ENCODE assay signal across 26 cellular contexts in genomic region chr3:47020311-47020710, GRCh38. TPM values are rescaled to one million over a fixed set of nuclear protein-coding genes. Genes with fewer than 3 reads are reported as not detected.
A peak's percentile ranks its signal among the peaks of the same experiment; 100 is the strongest.
DNase-seq lines count a peak whose midpoint lies in the region; ATAC-seq and TF ChIP-seq lines count a peak whose summit lies in the region.
"Had no signal": no experiment of that assay in that cellular context is flagged by ENCODE, and none has a peak within 500 bp of the region (broad histone marks: within the 10 kb centered on the region; RNA-seq: fewer than 3 reads in every experiment).

No MANE protein-coding gene starts in this region.

- CTCF ChIA-PET in activated CD4-positive, alpha-beta T cell treated with anti-CD3 and anti-CD28 coated beads for 36 hours (lab: Charles Lee): interaction anchor here (0.7 to 3.4 kb wide), 3 partner anchors 11 to 326 kb away, joined by 3 to 24 read pairs (median 6); no protein-coding TSS in a partner anchor
- CTCF ChIA-PET in CD4-positive, alpha-beta T cell (lab: Charles Lee): no interaction called here
- CTCF ChIA-PET in activated CD8-positive, alpha-beta T cell treated with anti-CD3 and anti-CD28 coated beads, Interleukin-2, amount 10 ng/mL, durations not matched to agents 7 days and 5 days (lab: Charles Lee): interaction anchor here (6.5 kb wide), 1 partner anchor 10 kb away, joined by 34 read pairs; no protein-coding TSS in a partner anchor

- H3K4me1 ChIP-seq in ovary (ENCODE audit: insufficient read depth) (peaks cover 5% of the 10 kb centered on the region), right cardiac atrium (ENCODE audit: control insufficient read depth, insufficient read depth, low read length) (peaks cover 3% of the 10 kb centered on the region)

- WGBS in ovary, 3 donors: 92 to 94% (median 94%) methylated on average over 4 of the region's 4 CpGs
- 85% methylated on average over 4 of the region's 4 CpGs for WGBS in right cardiac atrium

- POLR2A ChIA-PET in activated CD4-positive, alpha-beta T cell treated with anti-CD3 and anti-CD28 coated beads for 36 hours (lab: Charles Lee): no interaction called here
- POLR2A ChIA-PET in CD4-positive, alpha-beta T cell (lab: Charles Lee): no interaction called here
- POLR2A ChIA-PET in activated CD8-positive, alpha-beta T cell treated with anti-CD3 and anti-CD28 coated beads, Interleukin-2, amount 10 ng/mL, durations not matched to agents 7 days and 5 days (lab: Charles Lee): interaction anchor here (1.1 kb wide), 1 partner anchor 11 kb away, joined by 3 read pairs; no protein-coding TSS in a partner anchor

- no peaks in the 10 kb centered on the region for H3K9me3 Mint-ChIP-seq in activated CD4-positive, alpha-beta T cell treated with anti-CD3 and anti-CD28 coated beads for 36 hours (ENCODE audit: low read depth)
- no peaks in the 10 kb centered on the region for H3K9me3 Mint-ChIP-seq in CD4-positive, alpha-beta T cell
- no peaks in the 10 kb centered on the region for H3K9me3 Mint-ChIP-seq in activated CD8-positive, alpha-beta T cell treated with anti-CD3 and anti-CD28 coated beads, Interleukin-2, amount 10 ng/mL, durations not matched to agents 7 days and 5 days (ENCODE audit: insufficient read depth)
- no peaks in the 10 kb centered on the region for H3K9me3 Mint-ChIP-seq in nephron progenitor cell
- H3K9me3 Mint-ChIP-seq: activated naive CD4-positive, alpha-beta T cell treated with anti-CD3 and anti-CD28 coated beads, Interleukin-2, amount 50 U/mL, for 72 hours; stimulated activated naive CD8-positive, alpha-beta T cell treated with anti-CD3 and anti-CD28 coated beads, Interleukin-15, amount 100 ng/mL, for 72 hours had no signal

- H3K36me3 ChIP-seq in ovary: no peaks in the 10 kb centered on the region

- no peak for DNase-seq in activated CD4-positive, alpha-beta T cell treated with anti-CD3 and anti-CD28 coated beads for 36 hours
- DNase-seq in activated CD4-positive, alpha-beta T cell treated with anti-CD3 and anti-CD28 coated beads, Interleukin-2, amount 50 U/mL, for 4 hours: no peak
- no peak for DNase-seq in CD4-positive, alpha-beta T cell
- DNase-seq in activated CD8-positive, alpha-beta T cell treated with anti-CD3 and anti-CD28 coated beads, Interleukin-2, amount 10 ng/mL, durations not matched to agents 7 days and 5 days: no peak
- DNase-seq in nephron progenitor cell (no peak), ovary (no peak), right cardiac atrium (no peak)
- no peak for DNase-seq in activated CD4-positive, CD25-positive, alpha-beta regulatory T cell (lab: John Stamatoyannopoulos, UW)
- DNase-seq: activated CD4-positive, alpha-beta T cell treated with anti-CD3 and anti-CD28 coated beads for 1 hour; activated T-cell treated with anti-CD3 and anti-CD28 coated beads, Interleukin-2, amount 50 U/mL, for 1 hour; effector CD4-positive, alpha-beta T cell; foreskin melanocyte; GOT3; NCI-H1105 treated with DMSO at 0.1 percent for 48 hours; NCI-H2081; NCI-H345; NCI-H774; nucleus accumbens; stimulated activated CD4-positive, alpha-beta T cell treated with anti-CD3 and anti-CD28 coated beads, Interleukin-2, amount 100 ng/mL, for 48 hours; stimulated activated naive CD8-positive, alpha-beta T cell treated with anti-CD3 and anti-CD28 coated beads, Interleukin-15, amount 100 ng/mL, for 72 hours had no signal

- TF ChIP-seq POLR2A in ovary (IDR thresholded peaks at IDR 0.05): no peak

- H3K4me1 Mint-ChIP-seq in activated CD4-positive, alpha-beta T cell treated with anti-CD3 and anti-CD28 coated beads for 36 hours: peaks cover 56% of the 10 kb centered on the region
- peaks cover 48% of the 10 kb centered on the region for H3K4me1 Mint-ChIP-seq in CD4-positive, alpha-beta T cell (ENCODE audit: low read depth)
- peaks cover 58% of the 10 kb centered on the region for H3K4me1 Mint-ChIP-seq in activated CD8-positive, alpha-beta T cell treated with anti-CD3 and anti-CD28 coated beads, Interleukin-2, amount 10 ng/mL, durations not matched to agents 7 days and 5 days (ENCODE audit: low read depth)
- peaks cover 5% of the 10 kb centered on the region for H3K4me1 Mint-ChIP-seq in nephron progenitor cell

- no peak overlapping the region for H3K4me3 Mint-ChIP-seq in activated CD4-positive, alpha-beta T cell treated with anti-CD3 and anti-CD28 coated beads for 36 hours
- H3K4me3 Mint-ChIP-seq in CD4-positive, alpha-beta T cell: no peak overlapping the region
- H3K4me3 Mint-ChIP-seq in activated CD8-positive, alpha-beta T cell treated with anti-CD3 and anti-CD28 coated beads, Interleukin-2, amount 10 ng/mL, durations not matched to agents 7 days and 5 days: no peak overlapping the region
- no peak overlapping the region for H3K4me3 Mint-ChIP-seq in nephron progenitor cell
- H3K4me3 Mint-ChIP-seq: stimulated activated naive CD8-positive, alpha-beta T cell treated with anti-CD3 and anti-CD28 coated beads, Interleukin-15, amount 100 ng/mL, for 72 hours had no signal

- H3K27ac ChIP-seq in CD4-positive, alpha-beta T cell (ENCODE audit: low read depth, low read length): no peak overlapping the region
- H3K27ac ChIP-seq in ovary (no peak overlapping the region), right cardiac atrium (ENCODE audit: low read length) (no peak overlapping the region)
- H3K27ac ChIP-seq: hepatocyte, tibial nerve had no signal

- intact Hi-C loops in activated CD4-positive, alpha-beta T cell treated with anti-CD3 and anti-CD28 coated beads for 36 hours (cut with DNase I, micrococcal nuclease): no loop called here
- intact Hi-C loops in CD4-positive, alpha-beta T cell (cut with DNase I, micrococcal nuclease): no loop called here
- intact Hi-C loops in ovary (cut with DNase I) (no loop called here), right cardiac atrium (cut with DNase I) (loop anchor here in 1 of 4 donors (10.0 kb wide), 1 partner anchor 144 kb away; the partner anchor contains the start of gene SETD2)

- no peak for TF ChIP-seq CTCF in CD4-positive, alpha-beta T cell (IDR thresholded peaks at IDR 0.05)
- TF ChIP-seq CTCF in nephron progenitor cell (IDR thresholded peaks at IDR 0.05) (no peak), ovary (IDR thresholded peaks at IDR 0.05) (no peak)

- peaks cover 20% of the 10 kb centered on the region for H3K36me3 Mint-ChIP-seq in activated CD4-positive, alpha-beta T cell treated with anti-CD3 and anti-CD28 coated beads for 36 hours (ENCODE audit: low read depth)
- peaks cover 71% of the 10 kb centered on the region for H3K36me3 Mint-ChIP-seq in CD4-positive, alpha-beta T cell (ENCODE audit: low read depth)
- peaks cover 30% of the 10 kb centered on the region for H3K36me3 Mint-ChIP-seq in activated CD8-positive, alpha-beta T cell treated with anti-CD3 and anti-CD28 coated beads, Interleukin-2, amount 10 ng/mL, durations not matched to agents 7 days and 5 days (ENCODE audit: low read depth)
- H3K36me3 Mint-ChIP-seq in nephron progenitor cell (ENCODE audit: low read depth): peaks cover 32% of the 10 kb centered on the region

- no peak for TF ChIP-seq EP300 in ovary (IDR thresholded peaks at IDR 0.05)

- H3K27me3 Mint-ChIP-seq in activated CD4-positive, alpha-beta T cell treated with anti-CD3 and anti-CD28 coated beads for 36 hours: no peaks in the 10 kb centered on the region
- H3K27me3 Mint-ChIP-seq in CD4-positive, alpha-beta T cell: no peaks in the 10 kb centered on the region
- no peaks in the 10 kb centered on the region for H3K27me3 Mint-ChIP-seq in activated CD8-positive, alpha-beta T cell treated with anti-CD3 and anti-CD28 coated beads, Interleukin-2, amount 10 ng/mL, durations not matched to agents 7 days and 5 days (ENCODE audit: low read depth)
- no peaks in the 10 kb centered on the region for H3K27me3 Mint-ChIP-seq in nephron progenitor cell (ENCODE audit: low read depth, poor library complexity)
- H3K27me3 Mint-ChIP-seq: stimulated activated naive CD8-positive, alpha-beta T cell treated with anti-CD3 and anti-CD28 coated beads, Interleukin-15, amount 100 ng/mL, for 72 hours had no signal

- no peak for ATAC-seq in activated CD4-positive, alpha-beta T cell treated with anti-CD3 and anti-CD28 coated beads for 36 hours
- ATAC-seq in CD4-positive, alpha-beta T cell (ENCODE audit: poor library complexity): no peak
- ATAC-seq in activated CD8-positive, alpha-beta T cell treated with anti-CD3 and anti-CD28 coated beads, Interleukin-2, amount 10 ng/mL, durations not matched to agents 7 days and 5 days: no peak
- ATAC-seq in right cardiac atrium: no peak
- ATAC-seq: activated naive CD4-positive, alpha-beta T cell treated with anti-CD3 and anti-CD28 coated beads, Interleukin-2, amount 50 U/mL, for 72 hours; esophagus mucosa; Right ventricle myocardium inferior; stimulated activated naive CD8-positive, alpha-beta T cell treated with anti-CD3 and anti-CD28 coated beads, Interleukin-15, amount 100 ng/mL, for 72 hours had no signal

- H3K27ac Mint-ChIP-seq in activated CD4-positive, alpha-beta T cell treated with anti-CD3 and anti-CD28 coated beads for 36 hours: peak overlapping the region; percentile 86
- peak overlapping the region; percentile 68 for H3K27ac Mint-ChIP-seq in CD4-positive, alpha-beta T cell
- peak overlapping the region; percentile 55 for H3K27ac Mint-ChIP-seq in activated CD8-positive, alpha-beta T cell treated with anti-CD3 and anti-CD28 coated beads, Interleukin-2, amount 10 ng/mL, durations not matched to agents 7 days and 5 days
- peak overlapping the region; percentile 1 for H3K27ac Mint-ChIP-seq in nephron progenitor cell
- H3K27ac Mint-ChIP-seq: stimulated activated naive CD8-positive, alpha-beta T cell treated with anti-CD3 and anti-CD28 coated beads, Interleukin-15, amount 100 ng/mL, for 72 hours had no signal

- H3K27me3 ChIP-seq in CD4-positive, alpha-beta T cell (ENCODE audit: control insufficient read depth, insufficient read depth, low read length): no peaks in the 10 kb centered on the region
- no peaks in the 10 kb centered on the region for H3K27me3 ChIP-seq in ovary
- H3K27me3 ChIP-seq in right cardiac atrium (ENCODE audit: control insufficient read depth, insufficient read depth): no peaks in the 10 kb centered on the region
- H3K27me3 ChIP-seq: hepatocyte, tibial nerve had no signal

- H3K4me3 ChIP-seq in ovary (no peak overlapping the region), right cardiac atrium (ENCODE audit: low read length) (no peak overlapping the region)
- H3K4me3 ChIP-seq: hepatocyte, smooth muscle cell, tibial nerve had no signal

- no peaks in the 10 kb centered on the region for H3K9me3 ChIP-seq in CD4-positive, alpha-beta T cell (ENCODE audit: control insufficient read depth, low read length)
- H3K9me3 ChIP-seq in ovary: no peaks in the 10 kb centered on the region
- no peaks in the 10 kb centered on the region for H3K9me3 ChIP-seq in right cardiac atrium (ENCODE audit: control insufficient read depth, low read length)
- H3K9me3 ChIP-seq: tibial nerve had no signal

RNA-seq across cellular contexts. Expression of gene NBEAL2, which starts 40.8 kb away (rescaled TPM):
- 10 to 100 TPM; 83.4 to 84.9 TPM for total RNA-seq in activated CD4-positive, alpha-beta T cell treated with anti-CD3 and anti-CD28 coated beads for 36 hours
- 100 to 1,000 TPM; 163 to 170 TPM for total RNA-seq in CD4-positive, alpha-beta T cell
- total RNA-seq in activated CD8-positive, alpha-beta T cell treated with anti-CD3 and anti-CD28 coated beads, Interleukin-2, amount 10 ng/mL, durations not matched to agents 7 days and 5 days: 100 to 1,000 TPM; 206 to 212 TPM
- total RNA-seq in ovary: 10 to 100 TPM in 6 of 7 donors, 1 to 10 TPM in 1; 9.4 to 19.1 (median 14.0) TPM
- 10 to 100 TPM in 1 of 2 donors, 1 to 10 TPM in 1; 3.4 to 13.7 TPM for polyA plus RNA-seq in ovary
- 10 to 100 TPM; 15.9 to 20.1 (median 17.3) TPM for total RNA-seq in right cardiac atrium
- 13.7 TPM for polyA plus RNA-seq in right cardiac atrium

RNA-seq across cellular contexts. Expression of gene CCDC12, which starts 43.8 kb away (rescaled TPM):
- 10 to 100 TPM; 45.4 to 47.8 TPM for total RNA-seq in activated CD4-positive, alpha-beta T cell treated with anti-CD3 and anti-CD28 coated beads for 36 hours
- total RNA-seq in CD4-positive, alpha-beta T cell: 10 to 100 TPM; 57.5 to 59.5 TPM
- total RNA-seq in activated CD8-positive, alpha-beta T cell treated with anti-CD3 and anti-CD28 coated beads, Interleukin-2, amount 10 ng/mL, durations not matched to agents 7 days and 5 days: 10 to 100 TPM; 59.4 to 62.2 TPM
- 10 to 100 TPM; 32.2 to 50.1 (median 42.3) TPM for total RNA-seq in ovary
- 10 to 100 TPM; 34.7 to 66.7 TPM for polyA plus RNA-seq in ovary
- total RNA-seq in right cardiac atrium: 10 to 100 TPM; 31.2 to 37.7 (median 34.2) TPM
- 58.0 TPM for polyA plus RNA-seq in right cardiac atrium

Comparison
In these comparisons a context has a peak if more than half of its experiments do, and no peak if none do; other contexts are left out.
1. H3K27ac Mint-ChIP-seq: peak in every context shown above with its lines; median percentile 86 in activated CD4-positive, alpha-beta T cell treated with anti-CD3 and anti-CD28 coated beads for 36 hours; 68 in CD4-positive, alpha-beta T cell; 55 in activated CD8-positive, alpha-beta T cell treated with anti-CD3 and anti-CD28 coated beads, Interleukin-2, amount 10 ng/mL, durations not matched to agents 7 days and 5 days; 1 in nephron progenitor cell.